ENCODE assay signal across 8 cellular contexts in the genomic region with DNA sequence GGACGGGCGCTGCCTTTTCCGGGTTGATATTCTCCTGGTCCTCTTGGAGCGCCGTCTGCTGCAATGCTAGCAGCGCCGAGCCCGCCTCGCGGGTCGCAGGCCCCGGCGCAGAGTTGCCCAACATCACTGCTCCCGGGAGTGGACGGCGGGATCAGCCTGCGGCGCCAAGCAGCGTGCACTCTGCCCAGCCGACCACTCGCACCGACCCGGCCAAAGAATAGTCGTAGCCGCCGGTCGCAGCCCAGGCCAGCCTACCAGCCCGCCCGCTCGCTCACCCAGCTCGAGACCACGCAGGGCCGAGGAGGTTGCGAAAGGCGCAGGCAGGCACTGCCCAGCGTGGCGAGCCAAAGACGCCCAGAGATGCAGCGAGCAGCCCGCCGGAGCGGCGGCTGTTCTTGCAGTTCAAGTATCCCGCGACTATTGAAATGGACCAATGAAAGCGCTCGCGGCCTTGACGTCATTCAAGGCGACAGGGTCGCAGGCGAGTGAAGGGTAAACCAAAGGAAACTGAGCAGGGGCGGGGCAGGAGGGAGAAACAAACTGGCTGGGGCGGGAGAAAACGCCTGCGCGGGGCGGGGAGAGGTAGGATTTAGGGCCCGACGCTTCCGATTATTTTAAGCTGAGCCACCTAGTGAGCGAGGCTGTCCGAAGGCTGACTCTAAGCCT. TPM values are rescaled to one million over a fixed set of nuclear protein-coding genes. Genes with fewer than 3 reads are reported as not detected.
A peak's percentile ranks its signal among the peaks of the same experiment; 100 is the strongest.
DNase-seq lines count a peak whose midpoint lies in the region; ATAC-seq and TF ChIP-seq lines count a peak whose summit lies in the region.

CCNA2 (minus strand) TSS at position 379 of the 666 bp plus-strand sequence; CDS start at position 124, 255 bp downstream.

- H3K27ac ChIP-seq in esophagus (ENCODE audit: low read depth in 2 of 2, low read length in 1 of 2) = peak within 1 kb of the TSS; percentile 52 to 77

- H3K27me3 ChIP-seq in esophagus (ENCODE audit: control insufficient read depth in 1 of 2, insufficient read depth in 2 of 2, low read length in 2 of 2) (no peaks in the 10 kb centered on the region), mucosa of stomach (ENCODE audit: control insufficient read depth, insufficient read depth, low read length) (no peaks in the 10 kb centered on the region)

- H3K36me3 Mint-ChIP-seq in activated T-cell treated with anti-CD3 and anti-CD28 coated beads, Interleukin-2, amount 50 U/mL, for 24 hours (ENCODE audit: low read depth) = peaks cover 67% of the 10 kb centered on the region

- peaks cover 20% of the 10 kb centered on the region for H3K4me1 Mint-ChIP-seq in activated T-cell treated with anti-CD3 and anti-CD28 coated beads, Interleukin-2, amount 50 U/mL, for 24 hours (ENCODE audit: low read depth)

- peak within 1 kb of the TSS; percentile 91 for H3K27ac Mint-ChIP-seq in activated T-cell treated with anti-CD3 and anti-CD28 coated beads, Interleukin-2, amount 50 U/mL, for 24 hours

- peak within 1 kb of the TSS; percentile 85 for H3K9ac ChIP-seq in mucosa of stomach (ENCODE audit: low read length)

- no peaks in the 10 kb centered on the region for H3K9me3 ChIP-seq in esophagus (ENCODE audit: control insufficient read depth in 2 of 2, insufficient read depth in 1 of 2, low read depth in 1 of 2, low read length in 1 of 2)
- no peaks in the 10 kb centered on the region for H3K9me3 ChIP-seq in mucosa of stomach (ENCODE audit: control insufficient read depth, low read length)

- H3K4me3 Mint-ChIP-seq in activated T-cell treated with anti-CD3 and anti-CD28 coated beads, Interleukin-2, amount 50 U/mL, for 24 hours = peak within 1 kb of the TSS; percentile 97

- ATAC-seq in GM21717 (IDR thresholded peaks at IDR 0.05; ENCODE audit: unreplicated experiment) = peak; percentile 96

- in situ Hi-C loops in KBM-7 (cut with MboI; ENCODE audit: low pct_unique_long_range_greater_than_20kb, low sequenced_read_pairs) = no loop called here

- WGBS in esophagus, 2 donors = 0% methylated on average over 60 to 63 of the region's 63 CpGs

- H3K4me1 ChIP-seq in esophagus (ENCODE audit: control insufficient read depth in 2 of 2, insufficient read depth in 2 of 2, low read length in 1 of 2) (peaks cover 3 to 4% of the 10 kb centered on the region in 2 donors), mucosa of stomach (ENCODE audit: control insufficient read depth, insufficient read depth, low read length) (no peaks in the 10 kb centered on the region)

- no peaks in the 10 kb centered on the region for H3K27me3 Mint-ChIP-seq in activated T-cell treated with anti-CD3 and anti-CD28 coated beads, Interleukin-2, amount 50 U/mL, for 24 hours

- H3K36me3 ChIP-seq in esophagus (ENCODE audit: control insufficient read depth in 2 of 2, insufficient read depth in 2 of 2, low read length in 1 of 2) (no peaks in the 10 kb centered on the region), mucosa of stomach (ENCODE audit: control insufficient read depth, insufficient read depth, low read length) (no peaks in the 10 kb centered on the region)

- peak within 1 kb of the TSS; percentile 69 to 94 for H3K4me3 ChIP-seq in esophagus (ENCODE audit: low read depth in 1 of 2, low read length in 2 of 2)
- H3K4me3 ChIP-seq in mucosa of stomach (ENCODE audit: low read length) = peak within 1 kb of the TSS; percentile 33

- DNase-seq in DMS153 treated with DMSO at 0.1 percent for 48 hours (lab: John Stamatoyannopoulos, UW; ENCODE audit: unreplicated experiment) (peak; percentile 95), KBM-7 (peak; percentile 97)
- DNase-seq in activated T-cell treated with anti-CD3 and anti-CD28 coated beads, Interleukin-2, amount 50 U/mL, for 24 hours = peak; percentile 96
- DNase-seq in stimulated activated CD8-positive, alpha-beta memory T cell treated with anti-CD3 and anti-CD28 coated beads, Interleukin-7, amount 100 ng/mL, for 1 hour (ENCODE audit: low read depth in 2 of 2) = peak; percentile 87 to 93

- no peaks in the 10 kb centered on the region for H3K9me3 Mint-ChIP-seq in activated T-cell treated with anti-CD3 and anti-CD28 coated beads, Interleukin-2, amount 50 U/mL, for 24 hours

TF ChIP-seq in PFSK-1, 5 proteins besides CTCF, POLR2A, EP300 and RAD21:
- peak; percentile 98 for TF ChIP-seq SIN3A (IDR thresholded peaks at IDR 0.05; ENCODE audit: borderline replicate concordance, insufficient read depth, low read length)
- TF ChIP-seq POLR2AphosphoS5 (IDR thresholded peaks at IDR 0.05; ENCODE audit: low read depth, low read length) = peak; percentile 91
- peak; percentile 78; the same call in 1 of the 2 replicates for TF ChIP-seq TAF1 (IDR thresholded peaks at IDR 0.05; ENCODE audit: borderline replicate concordance, insufficient read depth, low read length)
- TF ChIP-seq FOXP2 (optimal IDR thresholded peaks at IDR 0.05; ENCODE audit: borderline replicate concordance, extremely low read depth, extremely low read length, insufficient read depth) = peak; percentile 32
- TF ChIP-seq REST (IDR thresholded peaks at IDR 0.05; ENCODE audit: insufficient read depth in 1 of 2, low read depth in 2 of 2, low read length in 2 of 2) = no peak
TF ChIP-seq in PFSK-1: peak in this region for 4.

RNA-seq across cellular contexts. Expression of gene CCNA2, which starts in this region (rescaled TPM):
- 11.9 TPM for polyA plus RNA-seq in PFSK-1 (2012; ENCODE audit: insufficient read length, low read depth)
- 10 to 100 TPM in 1 of 2 donors, 1 to 10 TPM in 1; 7.4 to 13.8 TPM for polyA plus RNA-seq in esophagus

Comparison
In these comparisons a context has a peak if more than half of its experiments do, and no peak if none do; other contexts are left out.
1. Peak in every context shown above with its lines: DNase-seq, ATAC-seq, H3K4me3 ChIP-seq and H3K27ac ChIP-seq.